Comparison of ENCODE assay signal across 21 cellular contexts in the genomic region with DNA sequence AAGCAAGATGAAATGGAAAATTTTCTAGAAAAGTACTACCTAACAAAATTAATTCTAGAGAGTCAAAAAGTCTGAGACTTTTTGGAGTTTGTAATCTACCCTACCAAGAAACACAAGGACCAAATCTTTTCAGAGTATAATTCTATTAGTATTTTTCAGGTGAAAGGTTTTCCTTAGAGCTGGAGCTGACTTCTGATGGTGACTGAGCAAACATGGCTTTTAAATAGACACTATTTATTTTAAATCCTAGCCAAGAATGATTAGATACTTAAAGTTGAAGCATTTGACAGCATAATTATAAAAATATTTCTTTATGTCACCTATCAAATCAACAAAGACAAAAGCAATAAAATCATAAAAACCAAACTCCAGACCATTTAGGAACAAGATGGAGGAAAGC.
"Had no signal": no experiment of that assay in that cellular context is flagged by ENCODE, and none has a peak within 500 bp of the region (broad histone marks: within the 10 kb centered on the region; RNA-seq: fewer than 3 reads in every experiment).

No MANE protein-coding gene starts in this region.

- H3K27ac Mint-ChIP-seq: activated CD8-positive, alpha-beta memory T cell treated with anti-CD3 and anti-CD28 coated beads, Interleukin-2, amount 10 ng/mL, durations not matched to agents 7 days and 5 days; activated naive CD4-positive, alpha-beta T cell treated with anti-CD3 and anti-CD28 coated beads, Interleukin-2, amount 50 U/mL, for 24 hours; activated T-cell treated with anti-CD3 and anti-CD28 coated beads, Interleukin-2, amount 50 U/mL, for 24 hours; activated T-helper 1 cell treated with anti-CD3 and anti-CD28 coated beads, Interleukin-12 subunit alpha, Interleukin-12 subunit beta, Interleukin-2, Interleukin-4 antibody, amounts not matched to agents 30 ng/mL and 10 ng/mL and 1 ng/mL, durations not matched to agents 14 hours and 24 hours and 36 hours; T-helper 17 cell; WTC11 had no signal

- H3K9me3 Mint-ChIP-seq: activated naive CD4-positive, alpha-beta T cell treated with anti-CD3 and anti-CD28 coated beads, Interleukin-2, amount 50 U/mL, for 24 hours; activated T-cell treated with anti-CD3 and anti-CD28 coated beads, Interleukin-2, amount 50 U/mL, for 24 hours; activated T-helper 1 cell treated with anti-CD3 and anti-CD28 coated beads, Interleukin-12 subunit alpha, Interleukin-12 subunit beta, Interleukin-2, Interleukin-4 antibody, amounts not matched to agents 30 ng/mL and 10 ng/mL and 1 ng/mL, durations not matched to agents 14 hours and 24 hours and 36 hours had no signal

- H3K4me3 ChIP-seq: MG63 had no signal

- H3K36me3 ChIP-seq: MG63 had no signal

- DNase-seq: activated CD4-positive, alpha-beta T cell treated with anti-CD3 and anti-CD28 coated beads for 48 hours; activated CD4-positive, alpha-beta T cell treated with anti-CD3 and anti-CD28 coated beads, Interleukin-2, amount 50 U/mL, for 48 hours; activated CD4-positive, CD25-positive, alpha-beta regulatory T cell treated with anti-CD3 and anti-CD28 coated beads, Interleukin-2, amount 50 U/mL, for 72 hours; activated CD8-positive, alpha-beta memory T cell treated with anti-CD3 and anti-CD28 coated beads, Interleukin-2, amount 10 ng/mL, durations not matched to agents 7 days and 5 days; activated effector memory CD4-positive, alpha-beta T cell treated with Interleukin-2 at 50 U/mL for 16 hours; activated naive CD4-positive, alpha-beta T cell; activated T-cell treated with anti-CD3 and anti-CD28 coated beads, Interleukin-2, amount 50 U/mL, for 24 hours; MG63; MV-4-11; NCI-H1092 treated with DMSO at 0.1 percent for 48 hours; NCI-H1417 treated with DMSO at 0.1 percent for 48 hours; NCI-H1694 treated with DMSO at 0.1 percent for 48 hours; NCI-H2029 treated with DMSO at 0.1 percent for 48 hours; NCI-H510A treated with DMSO at 0.1 percent for 48 hours; NCI-H748 treated with DMSO at 0.1 percent for 48 hours; SIG-M5; T-helper 17 cell; T-helper 9 cell had no signal

- H3K4me3 Mint-ChIP-seq: activated CD8-positive, alpha-beta memory T cell treated with anti-CD3 and anti-CD28 coated beads, Interleukin-2, amount 10 ng/mL, durations not matched to agents 7 days and 5 days; activated naive CD4-positive, alpha-beta T cell treated with anti-CD3 and anti-CD28 coated beads, Interleukin-2, amount 50 U/mL, for 24 hours; activated T-cell treated with anti-CD3 and anti-CD28 coated beads, Interleukin-2, amount 50 U/mL, for 24 hours; activated T-helper 1 cell treated with anti-CD3 and anti-CD28 coated beads, Interleukin-12 subunit alpha, Interleukin-12 subunit beta, Interleukin-2, Interleukin-4 antibody, amounts not matched to agents 30 ng/mL and 10 ng/mL and 1 ng/mL, durations not matched to agents 14 hours and 24 hours and 36 hours; T-helper 17 cell; WTC11 had no signal

- H3K27me3 Mint-ChIP-seq: activated CD8-positive, alpha-beta memory T cell treated with anti-CD3 and anti-CD28 coated beads, Interleukin-2, amount 10 ng/mL, durations not matched to agents 7 days and 5 days; activated naive CD4-positive, alpha-beta T cell treated with anti-CD3 and anti-CD28 coated beads, Interleukin-2, amount 50 U/mL, for 24 hours; activated T-cell treated with anti-CD3 and anti-CD28 coated beads, Interleukin-2, amount 50 U/mL, for 24 hours; T-helper 17 cell had no signal

- ATAC-seq: activated CD8-positive, alpha-beta memory T cell treated with anti-CD3 and anti-CD28 coated beads, Interleukin-2, amount 10 ng/mL, durations not matched to agents 7 days and 5 days; T-helper 17 cell; WTC11 had no signal

- H3K27me3 ChIP-seq: MG63 had no signal

- H3K9me3 ChIP-seq: MG63 had no signal
